ENCODE assay signal across 17 cellular contexts in the genomic region with DNA sequence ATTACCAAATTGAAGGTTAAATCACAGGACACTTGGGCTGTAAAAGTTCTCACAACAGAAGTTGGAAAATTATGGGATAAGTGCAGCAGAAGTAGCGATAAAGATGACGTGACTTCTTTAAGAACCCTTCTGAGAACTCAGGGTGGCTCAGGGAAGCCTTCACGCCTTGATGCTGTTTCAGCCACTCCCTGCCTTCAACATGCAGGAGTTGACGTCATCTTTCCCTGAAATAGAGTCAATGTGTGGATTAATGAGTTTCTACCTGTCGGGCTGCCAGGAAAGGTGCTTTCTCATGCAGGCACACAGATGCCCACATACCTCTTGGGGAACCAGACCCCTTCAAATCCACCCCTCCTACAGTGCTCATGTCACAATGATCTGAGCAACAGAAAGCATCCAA. TPM values are rescaled to one million over a fixed set of nuclear protein-coding genes. Genes with fewer than 3 reads are reported as not detected.
"Had no signal": no experiment of that assay in that cellular context is flagged by ENCODE, and none has a peak within 500 bp of the region (broad histone marks: within the 10 kb centered on the region; RNA-seq: fewer than 3 reads in every experiment).

No MANE protein-coding gene starts in this region.

- DNase-seq: activated CD4-positive, alpha-beta T cell treated with anti-CD3 and anti-CD28 coated beads, Interleukin-2, amount 50 U/mL, for 4 hours; activated naive CD8-positive, alpha-beta T cell treated with anti-CD3 and anti-CD28 coated beads for 36 hours; dermis blood vessel endothelial cell; effector memory CD8-positive, alpha-beta T cell; left ventricle myocardium superior; naive B cell; right cardiac atrium; stimulated activated naive CD8-positive, alpha-beta T cell treated with anti-CD3 and anti-CD28 coated beads, Interleukin-15, amount 100 ng/mL, for 72 hours had no signal

- H3K9me3 ChIP-seq: suprapubic skin had no signal

- H3K27me3 ChIP-seq: suprapubic skin had no signal

- H3K36me3 Mint-ChIP-seq: activated naive CD8-positive, alpha-beta T cell treated with anti-CD3 and anti-CD28 coated beads for 36 hours; memory B cell; type B pancreatic cell had no signal

- H3K4me1 Mint-ChIP-seq: activated naive CD8-positive, alpha-beta T cell treated with anti-CD3 and anti-CD28 coated beads for 36 hours; naive B cell; stimulated activated naive CD8-positive, alpha-beta T cell treated with anti-CD3 and anti-CD28 coated beads, Interleukin-15, amount 100 ng/mL, for 72 hours had no signal

- H3K4me1 ChIP-seq: suprapubic skin had no signal

- H3K27me3 Mint-ChIP-seq: activated naive CD8-positive, alpha-beta T cell treated with anti-CD3 and anti-CD28 coated beads for 36 hours; progenitor cell of endocrine pancreas; stimulated activated naive CD8-positive, alpha-beta T cell treated with anti-CD3 and anti-CD28 coated beads, Interleukin-15, amount 100 ng/mL, for 72 hours; type B pancreatic cell had no signal

- FAIRE-seq: frontal cortex, kidney had no signal

- H3K27ac ChIP-seq: skin epidermis, suprapubic skin had no signal

- H3K4me3 ChIP-seq: skin epidermis, suprapubic skin had no signal

- ATAC-seq: effector memory CD8-positive, alpha-beta T cell; left ventricle myocardium superior; right cardiac atrium; stimulated activated naive CD8-positive, alpha-beta T cell treated with anti-CD3 and anti-CD28 coated beads, Interleukin-15, amount 100 ng/mL, for 72 hours had no signal

- H3K36me3 ChIP-seq: suprapubic skin had no signal

- H3K27ac Mint-ChIP-seq: activated naive CD8-positive, alpha-beta T cell treated with anti-CD3 and anti-CD28 coated beads for 36 hours; effector memory CD8-positive, alpha-beta T cell; memory B cell; naive B cell; progenitor cell of endocrine pancreas; stimulated activated naive CD8-positive, alpha-beta T cell treated with anti-CD3 and anti-CD28 coated beads, Interleukin-15, amount 100 ng/mL, for 72 hours; type B pancreatic cell had no signal

- H3K4me3 Mint-ChIP-seq: activated naive CD8-positive, alpha-beta T cell treated with anti-CD3 and anti-CD28 coated beads for 36 hours; effector memory CD8-positive, alpha-beta T cell; memory B cell; naive B cell; neural crest cell; stimulated activated naive CD8-positive, alpha-beta T cell treated with anti-CD3 and anti-CD28 coated beads, Interleukin-15, amount 100 ng/mL, for 72 hours; type B pancreatic cell had no signal

- H3K9me3 Mint-ChIP-seq: activated naive CD8-positive, alpha-beta T cell treated with anti-CD3 and anti-CD28 coated beads for 36 hours; effector memory CD8-positive, alpha-beta T cell; memory B cell; stimulated activated naive CD8-positive, alpha-beta T cell treated with anti-CD3 and anti-CD28 coated beads, Interleukin-15, amount 100 ng/mL, for 72 hours; type B pancreatic cell had no signal

RNA-seq across cellular contexts. Expression of gene GPM6B, which starts 10.8 kb away (rescaled TPM):
- total RNA-seq: activated naive CD8-positive, alpha-beta T cell treated with anti-CD3 and anti-CD28 coated beads for 36 hours; T-helper 2 cell treated with Interferon-gamma antibody and Interleukin-4, amounts not matched to agents 100 ng/mL and 5 ng/mL, for 36 hours had no signal
